ENCODE assay signal across 9 cellular contexts in genomic region chr7:30028749-30029635, GRCh38. TPM values are rescaled to one million over a fixed set of nuclear protein-coding genes. Genes with fewer than 3 reads are reported as not detected.
A peak's percentile ranks its signal among the peaks of the same experiment; 100 is the strongest.
DNase-seq lines count a peak whose midpoint lies in the region; ATAC-seq and TF ChIP-seq lines count a peak whose summit lies in the region.
"Had no signal": no experiment of that assay in that cellular context is flagged by ENCODE, and none has a peak within 500 bp of the region (broad histone marks: within the 10 kb centered on the region; RNA-seq: fewer than 3 reads in every experiment).

No MANE protein-coding gene starts in this region.

- no peaks in the 10 kb centered on the region for H3K9me2 ChIP-seq in Loucy (replicated peaks; ENCODE audit: low read depth, low read length)

- intact Hi-C loops in activated T-helper 2 cell treated with anti-CD3 and anti-CD28 coated beads, Interferon-gamma antibody, Interleukin-2, Interleukin-4, amounts not matched to agents 10 μg/mL and 5 μg/mL and 100 μg/mL, durations not matched to agents 14 hours and 24 hours and 36 hours (cut with micrococcal nuclease), result loop anchor here (1.0 to 5.0 kb wide), 8 partner anchors 33 to 476 kb away; partner anchors contain the start of genes GGCT, MTURN, SCRN1 and ZNRF2
- intact Hi-C loops in Right ventricle myocardium superior (cut with DNase I), result no loop called here

- no peaks in the 10 kb centered on the region for H3K9me3 ChIP-seq in Loucy (ENCODE audit: insufficient read depth, low read depth, low read length)
- no peaks in the 10 kb centered on the region for H3K9me3 ChIP-seq in parathyroid adenoma (ENCODE audit: control insufficient read depth, low read length)

- H3K79me2 ChIP-seq in Loucy (ENCODE audit: insufficient read depth, low read length) (peaks cover 61% of the 10 kb centered on the region), parathyroid adenoma (peaks cover 13% of the 10 kb centered on the region)

- peak overlapping the region; percentile 89 for H3K4me3 ChIP-seq in HFF-Myc (replicated peaks; ENCODE audit: low read depth, low read length)
- H3K4me3 ChIP-seq in Loucy (ENCODE audit: low read length, poor library complexity, severe bottlenecking), result peak overlapping the region; percentile 85
- peak overlapping the region; percentile 91 for H3K4me3 ChIP-seq in parathyroid adenoma (ENCODE audit: low read depth, low read length)

- H3K27ac ChIP-seq in parathyroid adenoma, result peak overlapping the region; percentile 73

- H3F3A ChIP-seq in Loucy (ENCODE audit: low read depth), result no peaks in the 10 kb centered on the region

- H4K20me1 ChIP-seq in Loucy (ENCODE audit: insufficient read depth, low read length, poor library complexity, severe bottlenecking), result peaks cover 13% of the 10 kb centered on the region

- peaks cover 26% of the 10 kb centered on the region for H3K4me1 Mint-ChIP-seq in activated T-helper 2 cell treated with anti-CD3 and anti-CD28 coated beads, Interferon-gamma antibody, Interleukin-2, Interleukin-4, amounts not matched to agents 10 μg/mL and 5 μg/mL and 100 μg/mL, durations not matched to agents 14 hours and 24 hours and 36 hours (ENCODE audit: low read depth)

- H3K9me3 Mint-ChIP-seq in activated T-helper 2 cell treated with anti-CD3 and anti-CD28 coated beads, Interferon-gamma antibody, Interleukin-2, Interleukin-4, amounts not matched to agents 10 μg/mL and 5 μg/mL and 100 μg/mL, durations not matched to agents 14 hours and 24 hours and 36 hours, result no peaks in the 10 kb centered on the region
- H3K9me3 Mint-ChIP-seq: IgD-negative memory B cell had no signal

- H3K4me1 ChIP-seq in Loucy (ENCODE audit: insufficient read depth, low read length, poor library complexity, severe bottlenecking) (peaks cover 53% of the 10 kb centered on the region), parathyroid adenoma (peaks cover 6% of the 10 kb centered on the region)

- H3K4me2 ChIP-seq in Loucy (ENCODE audit: low read depth, low read length, poor library complexity, severe bottlenecking), result peak overlapping the region; percentile 99
- H3K4me2 ChIP-seq in parathyroid adenoma (ENCODE audit: low read length), result peak overlapping the region; percentile 83

- peaks cover 6% of the 10 kb centered on the region for H3K36me3 Mint-ChIP-seq in activated T-helper 2 cell treated with anti-CD3 and anti-CD28 coated beads, Interferon-gamma antibody, Interleukin-2, Interleukin-4, amounts not matched to agents 10 μg/mL and 5 μg/mL and 100 μg/mL, durations not matched to agents 14 hours and 24 hours and 36 hours (ENCODE audit: low read depth)
- H3K36me3 Mint-ChIP-seq: IgD-negative memory B cell had no signal

- DNase-seq in 8988T (peak; percentile 27), GM03348 (ENCODE audit: low spot score) (peak; percentile 44), HFF-Myc (ENCODE audit: extremely low read depth, low read depth) (no peak), Right ventricle myocardium superior (peak; percentile 73), middle frontal gyrus (ENCODE audit: extremely low spot score, low spot score) (no peak)
- DNase-seq in activated T-helper 2 cell treated with anti-CD3 and anti-CD28 coated beads, Interferon-gamma antibody, Interleukin-2, Interleukin-4, amounts not matched to agents 10 μg/mL and 5 μg/mL and 100 μg/mL, durations not matched to agents 14 hours and 24 hours and 36 hours (ENCODE audit: low spot score), result no peak

- H2AFZ ChIP-seq in Loucy (ENCODE audit: low read length), result peak overlapping the region; percentile 90
- peak overlapping the region; percentile 78 for H2AFZ ChIP-seq in parathyroid adenoma

- H3K9ac ChIP-seq in Loucy (ENCODE audit: low read depth, low read length, poor library complexity, severe bottlenecking) (peak overlapping the region; percentile 70), parathyroid adenoma (peak overlapping the region; percentile 21)

- H3K27me3 Mint-ChIP-seq in activated T-helper 2 cell treated with anti-CD3 and anti-CD28 coated beads, Interferon-gamma antibody, Interleukin-2, Interleukin-4, amounts not matched to agents 10 μg/mL and 5 μg/mL and 100 μg/mL, durations not matched to agents 14 hours and 24 hours and 36 hours (ENCODE audit: low read depth), result no peaks in the 10 kb centered on the region
- H3K27me3 Mint-ChIP-seq: IgD-negative memory B cell had no signal

- ATAC-seq in Right ventricle myocardium superior (ENCODE audit: poor library complexity), result no peak

- peak overlapping the region; percentile 55 for H3K27ac Mint-ChIP-seq in activated T-helper 2 cell treated with anti-CD3 and anti-CD28 coated beads, Interferon-gamma antibody, Interleukin-2, Interleukin-4, amounts not matched to agents 10 μg/mL and 5 μg/mL and 100 μg/mL, durations not matched to agents 14 hours and 24 hours and 36 hours

- TF ChIP-seq CTCF in HFF-Myc (IDR thresholded peaks at IDR 0.05; ENCODE audit: low read depth, low read length, missing control alignments) (no peak), Loucy (conservative IDR thresholded peaks at IDR 0.05; ENCODE audit: low read length) (no peak), parathyroid adenoma (IDR thresholded peaks at IDR 0.05) (no peak)

- H3K4me3 Mint-ChIP-seq in activated T-helper 2 cell treated with anti-CD3 and anti-CD28 coated beads, Interferon-gamma antibody, Interleukin-2, Interleukin-4, amounts not matched to agents 10 μg/mL and 5 μg/mL and 100 μg/mL, durations not matched to agents 14 hours and 24 hours and 36 hours (ENCODE audit: low read depth), result no peak overlapping the region

- no peaks in the 10 kb centered on the region for H3K36me3 ChIP-seq in Loucy (ENCODE audit: insufficient read depth, low read length)
- no peaks in the 10 kb centered on the region for H3K36me3 ChIP-seq in parathyroid adenoma (ENCODE audit: control insufficient read depth, insufficient read depth, low read length)

- H3K27me3 ChIP-seq in Loucy (ENCODE audit: insufficient read depth, low read length, poor library complexity, severe bottlenecking), result no peaks in the 10 kb centered on the region
- H3K27me3 ChIP-seq in parathyroid adenoma (ENCODE audit: control insufficient read depth, insufficient read depth, low read length), result no peaks in the 10 kb centered on the region

RNA-seq across cellular contexts. Expression of gene PLEKHA8, which starts 0.8 kb away (rescaled TPM):
- total RNA-seq in activated T-helper 2 cell treated with anti-CD3 and anti-CD28 coated beads, Interferon-gamma antibody, Interleukin-2, Interleukin-4, amounts not matched to agents 10 μg/mL and 5 μg/mL and 100 μg/mL, durations not matched to agents 14 hours and 24 hours and 36 hours, result 10.9 and 11.9 TPM in 2 replicates
- total RNA-seq in Right ventricle myocardium superior, result 3.9 TPM

RNA-seq across cellular contexts. Expression of gene FKBP14, which starts 2.5 kb away (rescaled TPM):
- 8.0 and 10.0 TPM in 2 replicates for total RNA-seq in activated T-helper 2 cell treated with anti-CD3 and anti-CD28 coated beads, Interferon-gamma antibody, Interleukin-2, Interleukin-4, amounts not matched to agents 10 μg/mL and 5 μg/mL and 100 μg/mL, durations not matched to agents 14 hours and 24 hours and 36 hours
- total RNA-seq in Right ventricle myocardium superior, result 8.6 TPM

RNA-seq across cellular contexts. Expression of gene SCRN1, which starts 39.4 kb away (rescaled TPM):
- 0.74 and 0.82 TPM in 2 replicates for total RNA-seq in activated T-helper 2 cell treated with anti-CD3 and anti-CD28 coated beads, Interferon-gamma antibody, Interleukin-2, Interleukin-4, amounts not matched to agents 10 μg/mL and 5 μg/mL and 100 μg/mL, durations not matched to agents 14 hours and 24 hours and 36 hours
- 10.3 TPM for total RNA-seq in Right ventricle myocardium superior

Comparison
In these comparisons a context has a peak if more than half of its experiments do, and no peak if none do; other contexts are left out.
1. DNase-seq: peak in 8988T (single experiment), GM03348 (single experiment) and Right ventricle myocardium superior (single experiment); none in HFF-Myc (single experiment), activated T-helper 2 cell treated with anti-CD3 and anti-CD28 coated beads, Interferon-gamma antibody, Interleukin-2, Interleukin-4, amounts not matched to agents 10 μg/mL and 5 μg/mL and 100 μg/mL, durations not matched to agents 14 hours and 24 hours and 36 hours (single experiment) and middle frontal gyrus (single experiment).
2. Peak in every context shown above with its lines, with median percentiles within 50 percentile points of each other: H3K4me3 ChIP-seq.